ENCODE assay signal across 19 cellular contexts in genomic region chr11:67314218-67314617, GRCh38. TPM values are rescaled to one million over a fixed set of nuclear protein-coding genes. Genes with fewer than 3 reads are reported as not detected.
A peak's percentile ranks its signal among the peaks of the same experiment; 100 is the strongest.
DNase-seq lines count a peak whose midpoint lies in the region; ATAC-seq and TF ChIP-seq lines count a peak whose summit lies in the region.
"Had no signal": no experiment of that assay in that cellular context is flagged by ENCODE, and none has a peak within 500 bp of the region (broad histone marks: within the 10 kb centered on the region; RNA-seq: fewer than 3 reads in every experiment).

No MANE protein-coding gene starts in this region.

- no peak for TF ChIP-seq CTCF in testis (IDR thresholded peaks at IDR 0.05)

- TF ChIP-seq POLR2A in testis (IDR thresholded peaks at IDR 0.05), result no peak

- CTCF ChIA-PET in activated CD4-positive, alpha-beta T cell treated with anti-CD3 and anti-CD28 coated beads for 36 hours (lab: Charles Lee), result interaction anchor here (0.9 to 1.2 kb wide), 4 partner anchors 9 to 67 kb away, joined by 3 to 5 read pairs (median 4); no protein-coding TSS in a partner anchor
- CTCF ChIA-PET in T-cell (lab: Charles Lee), result no interaction called here

- intact Hi-C loops in activated CD4-positive, alpha-beta T cell treated with anti-CD3 and anti-CD28 coated beads for 36 hours (cut with DNase I, micrococcal nuclease), result no loop called here
- intact Hi-C loops in testis (cut with DNase I; ENCODE audit: low total_unique reads), result no loop called here

- no peak for DNase-seq in activated CD4-positive, alpha-beta T cell treated with anti-CD3 and anti-CD28 coated beads for 36 hours
- DNase-seq in activated CD4-positive, alpha-beta T cell treated with anti-CD3 and anti-CD28 coated beads, Interleukin-2, amount 50 U/mL, for 4 hours, result no peak
- DNase-seq in T-cell (no peak), memory B cell (ENCODE audit: low spot score in 2 of 2) (no peak), testis (peak; percentile 40), dermis blood vessel endothelial cell (no peak), amniotic stem cell (lab: John Stamatoyannopoulos, UW) (no peak), Kasumi-1 (lab: John Stamatoyannopoulos, UW) (no peak)
- DNase-seq: activated naive CD4-positive, alpha-beta T cell; DMS153; effector CD4-positive, alpha-beta T cell; GDM1; NCI-H146; NCI-H2171; NCI-H69; stimulated activated CD4-positive, alpha-beta T cell treated with anti-CD3 and anti-CD28 coated beads, Interleukin-1b, Interleukin-23, amount 100 ng/mL, for 48 hours; stimulated activated naive CD4-positive, alpha-beta T cell treated with Interleukin-2 at 50 U/mL for 16 hours; transverse colon had no signal

- peaks cover 3% of the 10 kb centered on the region for H3K27me3 Mint-ChIP-seq in activated CD4-positive, alpha-beta T cell treated with anti-CD3 and anti-CD28 coated beads for 36 hours
- H3K27me3 Mint-ChIP-seq in T-cell, result no peaks in the 10 kb centered on the region
- H3K27me3 Mint-ChIP-seq in memory B cell, result no peaks in the 10 kb centered on the region
- H3K27me3 Mint-ChIP-seq: central memory CD8-positive, alpha-beta T cell had no signal

- POLR2A ChIA-PET in activated CD4-positive, alpha-beta T cell treated with anti-CD3 and anti-CD28 coated beads for 36 hours (lab: Charles Lee), result no interaction called here
- POLR2A ChIA-PET in T-cell (lab: Charles Lee), result interaction anchor here in 1 of 2 donors (0.7 kb wide), 1 partner anchor 11 kb away, joined by 4 read pairs; no protein-coding TSS in a partner anchor

- no peaks in the 10 kb centered on the region for H3K27me3 ChIP-seq in testis
- H3K27me3 ChIP-seq: transverse colon had no signal

- no peaks in the 10 kb centered on the region for H3K36me3 Mint-ChIP-seq in activated CD4-positive, alpha-beta T cell treated with anti-CD3 and anti-CD28 coated beads for 36 hours (ENCODE audit: low read depth)
- H3K36me3 Mint-ChIP-seq in T-cell, result no peaks in the 10 kb centered on the region
- H3K36me3 Mint-ChIP-seq in memory B cell, result no peaks in the 10 kb centered on the region

- H3K4me1 Mint-ChIP-seq in activated CD4-positive, alpha-beta T cell treated with anti-CD3 and anti-CD28 coated beads for 36 hours, result peaks cover 38% of the 10 kb centered on the region
- H3K4me1 Mint-ChIP-seq in T-cell (peaks cover 49 to 61% (median 49%) of the 10 kb centered on the region in 3 donors), memory B cell (peaks cover 15% of the 10 kb centered on the region)

- no peaks in the 10 kb centered on the region for H3K9me3 ChIP-seq in testis
- H3K9me3 ChIP-seq: transverse colon had no signal

- H3K27ac ChIP-seq in testis, result peak overlapping the region; percentile 24 to 32

- H3K27ac Mint-ChIP-seq in activated CD4-positive, alpha-beta T cell treated with anti-CD3 and anti-CD28 coated beads for 36 hours, result peak overlapping the region; percentile 25
- H3K27ac Mint-ChIP-seq in T-cell (peak overlapping the region; percentile 84 to 92), memory B cell (peak overlapping the region; percentile 39)

- H3K4me1 ChIP-seq in testis, result peaks cover 4% of the 10 kb centered on the region

- H3K4me3 Mint-ChIP-seq in activated CD4-positive, alpha-beta T cell treated with anti-CD3 and anti-CD28 coated beads for 36 hours, result no peak overlapping the region
- H3K4me3 Mint-ChIP-seq in T-cell, result no peak overlapping the region
- no peak overlapping the region for H3K4me3 Mint-ChIP-seq in memory B cell

- H3K36me3 ChIP-seq in testis (ENCODE audit: low read depth, missing control alignments), result no peaks in the 10 kb centered on the region

- ATAC-seq in activated CD4-positive, alpha-beta T cell treated with anti-CD3 and anti-CD28 coated beads for 36 hours, result no peak
- ATAC-seq in T-cell (replicated peaks in 1 of 4) (no peak), memory B cell (ENCODE audit: low read depth) (no peak)

- no peaks in the 10 kb centered on the region for H3K9me3 Mint-ChIP-seq in activated CD4-positive, alpha-beta T cell treated with anti-CD3 and anti-CD28 coated beads for 36 hours (ENCODE audit: low read depth)
- H3K9me3 Mint-ChIP-seq in T-cell (no peaks in the 10 kb centered on the region), memory B cell (no peaks in the 10 kb centered on the region)
- H3K9me3 Mint-ChIP-seq: central memory CD8-positive, alpha-beta T cell had no signal

- WGBS in testis, 2 donors, result 80 to 86% methylated on average over 2 of the region's 2 CpGs

- no peak overlapping the region for H3K4me3 ChIP-seq in testis
- H3K4me3 ChIP-seq: transverse colon had no signal

RNA-seq across cellular contexts. Expression of gene SSH3, which starts 10.9 kb away (rescaled TPM):
- 10 to 100 TPM in 1 of 2 experiments, 1 to 10 TPM in 1; 6.0 to 11.1 TPM for total RNA-seq in activated CD4-positive, alpha-beta T cell treated with anti-CD3 and anti-CD28 coated beads for 36 hours
- 10 to 100 TPM; 11.5 to 30.9 (median 26.7) TPM for total RNA-seq in T-cell
- 1 to 10 TPM; 6.9 to 9.8 TPM for total RNA-seq in testis
- polyA plus RNA-seq in testis (ENCODE audit: insufficient read depth, low read depth, low replicate concordance), result 8.6 TPM
- 15.6 and 19.7 TPM in 2 replicates for total RNA-seq in dermis blood vessel endothelial cell

RNA-seq across cellular contexts. Expression of gene ANKRD13D, which starts 25.1 kb away (rescaled TPM):
- 10 to 100 TPM; 44.9 to 69.5 TPM for total RNA-seq in activated CD4-positive, alpha-beta T cell treated with anti-CD3 and anti-CD28 coated beads for 36 hours
- total RNA-seq in T-cell, result 100 to 1,000 TPM; 150 to 249 (median 237) TPM
- total RNA-seq in testis, result 10 to 100 TPM; 66.2 to 73.3 TPM
- polyA plus RNA-seq in testis (ENCODE audit: insufficient read depth, low read depth, low replicate concordance), result 32.8 TPM
- total RNA-seq in dermis blood vessel endothelial cell, result 29.1 and 32.3 TPM in 2 replicates

RNA-seq across cellular contexts. Expression of gene POLD4, which starts 39.1 kb away (rescaled TPM):
- total RNA-seq in activated CD4-positive, alpha-beta T cell treated with anti-CD3 and anti-CD28 coated beads for 36 hours, result 10 to 100 TPM; 31.3 to 37.5 TPM
- 100 to 1,000 TPM in 2 of 5 donors, 10 to 100 TPM in 3; 55.1 to 107 (median 98.0) TPM for total RNA-seq in T-cell
- 10 to 100 TPM; 53.8 to 59.1 TPM for total RNA-seq in testis
- 54.6 TPM for polyA plus RNA-seq in testis (ENCODE audit: insufficient read depth, low read depth, low replicate concordance)
- total RNA-seq in dermis blood vessel endothelial cell, result 41.8 and 54.1 TPM in 2 replicates

RNA-seq across cellular contexts. Expression of gene GRK2, which starts 47.9 kb away (rescaled TPM):
- total RNA-seq in activated CD4-positive, alpha-beta T cell treated with anti-CD3 and anti-CD28 coated beads for 36 hours, result 100 to 1,000 TPM; 202 to 241 TPM
- total RNA-seq in T-cell, result 100 to 1,000 TPM; 267 to 394 (median 382) TPM
- total RNA-seq in testis, result 10 to 100 TPM; 64.3 to 87.6 TPM
- 45.6 TPM for polyA plus RNA-seq in testis (ENCODE audit: insufficient read depth, low read depth, low replicate concordance)
- total RNA-seq in dermis blood vessel endothelial cell, result 40.0 and 56.8 TPM in 2 replicates

RNA-seq across cellular contexts. Expression of gene CLCF1, which starts 59.2 kb away (rescaled TPM):
- under 1 TPM; 0.09 to 0.27 TPM for total RNA-seq in activated CD4-positive, alpha-beta T cell treated with anti-CD3 and anti-CD28 coated beads for 36 hours
- total RNA-seq in T-cell, result 1 to 10 TPM; 2.2 to 8.5 (median 4.1) TPM
- total RNA-seq in testis, result 1 to 10 TPM; 3.7 to 6.8 TPM
- 2.7 TPM for polyA plus RNA-seq in testis (ENCODE audit: insufficient read depth, low read depth, low replicate concordance)
- 2.0 and 3.0 TPM in 2 replicates for total RNA-seq in dermis blood vessel endothelial cell

Comparison
In these comparisons a context has a peak if more than half of its experiments do, and no peak if none do; other contexts are left out.
1. H3K27ac Mint-ChIP-seq: peak in every context shown above with its lines; median percentile 88 in T-cell; 39 in memory B cell; 25 in activated CD4-positive, alpha-beta T cell treated with anti-CD3 and anti-CD28 coated beads for 36 hours.